In the genomic region with DNA sequence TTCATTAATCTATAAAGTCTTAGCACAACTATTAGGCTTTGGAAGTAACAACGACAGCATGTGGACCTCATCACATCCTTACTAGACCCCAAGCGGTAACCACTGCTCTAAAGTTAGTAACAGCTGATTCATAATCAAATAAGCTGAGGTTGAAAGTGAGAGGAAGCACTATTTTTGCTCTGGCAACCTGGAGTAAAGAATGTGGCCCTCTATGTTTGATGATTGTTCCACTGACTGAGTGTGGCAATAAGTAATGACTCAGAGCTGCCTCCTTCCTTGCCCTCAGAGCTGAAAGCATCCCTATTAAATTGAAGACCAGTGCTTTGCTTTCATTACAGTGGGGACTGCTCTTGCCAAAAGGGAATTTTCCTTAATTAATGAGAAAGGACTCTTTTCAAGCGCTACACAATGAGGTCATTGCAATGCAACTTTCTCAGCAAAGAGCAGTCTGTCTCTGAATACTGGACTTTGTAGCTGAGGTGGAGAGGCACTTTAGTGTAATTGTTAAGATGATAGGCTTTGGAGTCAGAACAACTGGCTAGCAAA, we compare ENCODE assay signal across 8 cellular contexts.
DNase-seq lines count a peak whose midpoint lies in the region; ATAC-seq and TF ChIP-seq lines count a peak whose summit lies in the region.

No MANE protein-coding gene starts in this region.

- peaks cover 3% of the 10 kb centered on the region for H3K9me3 Mint-ChIP-seq in activated T-helper 1 cell treated with anti-CD3 and anti-CD28 coated beads, Interleukin-12 subunit alpha, Interleukin-12 subunit beta, Interleukin-2, Interleukin-4 antibody, amounts not matched to agents 30 ng/mL and 10 ng/mL and 1 ng/mL, durations not matched to agents 14 hours and 24 hours and 36 hours

- H3K27ac Mint-ChIP-seq in activated T-helper 1 cell treated with anti-CD3 and anti-CD28 coated beads, Interleukin-12 subunit alpha, Interleukin-12 subunit beta, Interleukin-2, Interleukin-4 antibody, amounts not matched to agents 30 ng/mL and 10 ng/mL and 1 ng/mL, durations not matched to agents 14 hours and 24 hours and 36 hours, result no peak overlapping the region

- TF ChIP-seq CTCF in foreskin fibroblast (IDR thresholded peaks at IDR 0.05; ENCODE audit: low read depth, low read length), result no peak

- H3K4me1 Mint-ChIP-seq in activated T-helper 1 cell treated with anti-CD3 and anti-CD28 coated beads, Interleukin-12 subunit alpha, Interleukin-12 subunit beta, Interleukin-2, Interleukin-4 antibody, amounts not matched to agents 30 ng/mL and 10 ng/mL and 1 ng/mL, durations not matched to agents 14 hours and 24 hours and 36 hours (ENCODE audit: low read depth), result peaks cover 6% of the 10 kb centered on the region

- H3K4me3 ChIP-seq in foreskin fibroblast (ENCODE audit: low read depth in 1 of 2, low read length in 2 of 2), result no peak overlapping the region

- no peaks in the 10 kb centered on the region for H3K36me3 Mint-ChIP-seq in activated T-helper 1 cell treated with anti-CD3 and anti-CD28 coated beads, Interleukin-12 subunit alpha, Interleukin-12 subunit beta, Interleukin-2, Interleukin-4 antibody, amounts not matched to agents 30 ng/mL and 10 ng/mL and 1 ng/mL, durations not matched to agents 14 hours and 24 hours and 36 hours (ENCODE audit: low read depth)

- intact Hi-C loops in activated T-helper 1 cell treated with anti-CD3 and anti-CD28 coated beads, Interleukin-12 subunit alpha, Interleukin-12 subunit beta, Interleukin-2, Interleukin-4 antibody, amounts not matched to agents 30 ng/mL and 10 ng/mL and 1 ng/mL, durations not matched to agents 14 hours and 24 hours and 36 hours (cut with micrococcal nuclease), result no loop called here

- H3K4me3 Mint-ChIP-seq in activated T-helper 1 cell treated with anti-CD3 and anti-CD28 coated beads, Interleukin-12 subunit alpha, Interleukin-12 subunit beta, Interleukin-2, Interleukin-4 antibody, amounts not matched to agents 30 ng/mL and 10 ng/mL and 1 ng/mL, durations not matched to agents 14 hours and 24 hours and 36 hours, result no peak overlapping the region

- ATAC-seq in GM18870 (IDR thresholded peaks at IDR 0.05; ENCODE audit: unreplicated experiment), result peak; percentile 96
- peak; percentile 86 for ATAC-seq in HG02759 (IDR thresholded peaks at IDR 0.05; ENCODE audit: unreplicated experiment)

- H3K27me3 Mint-ChIP-seq in activated T-helper 1 cell treated with anti-CD3 and anti-CD28 coated beads, Interleukin-12 subunit alpha, Interleukin-12 subunit beta, Interleukin-2, Interleukin-4 antibody, amounts not matched to agents 30 ng/mL and 10 ng/mL and 1 ng/mL, durations not matched to agents 14 hours and 24 hours and 36 hours (ENCODE audit: insufficient read depth), result no peaks in the 10 kb centered on the region

- peak; percentile 92 for DNase-seq in NCI-H2227 treated with DMSO at 0.1 percent for 48 hours (lab: John Stamatoyannopoulos, UW)
- DNase-seq in foreskin fibroblast, result peak; percentile 92 to 94
- no peak for DNase-seq in stimulated activated CD4-positive, alpha-beta T cell treated with anti-CD3 and anti-CD28 coated beads, Interleukin-2, amount 100 ng/mL, for 24 hours
- no peak for DNase-seq in NCI-H774 (lab: John Stamatoyannopoulos, UW)
- no peak for DNase-seq in NCI-H1436 (lab: John Stamatoyannopoulos, UW)
- DNase-seq in activated T-helper 1 cell treated with anti-CD3 and anti-CD28 coated beads, Interleukin-12 subunit alpha, Interleukin-12 subunit beta, Interleukin-2, Interleukin-4 antibody, amounts not matched to agents 30 ng/mL and 10 ng/mL and 1 ng/mL, durations not matched to agents 14 hours and 24 hours and 36 hours (ENCODE audit: low spot score), result no peak

Comparison
In these comparisons a context has a peak if more than half of its experiments do, and no peak if none do; other contexts are left out.
1. DNase-seq: peak in NCI-H2227 treated with DMSO at 0.1 percent for 48 hours (single experiment) and foreskin fibroblast (2 of 2); none in stimulated activated CD4-positive, alpha-beta T cell treated with anti-CD3 and anti-CD28 coated beads, Interleukin-2, amount 100 ng/mL, for 24 hours (0 of 2), NCI-H774 (single experiment), NCI-H1436 (single experiment) and activated T-helper 1 cell treated with anti-CD3 and anti-CD28 coated beads, Interleukin-12 subunit alpha, Interleukin-12 subunit beta, Interleukin-2, Interleukin-4 antibody, amounts not matched to agents 30 ng/mL and 10 ng/mL and 1 ng/mL, durations not matched to agents 14 hours and 24 hours and 36 hours (single experiment).